In the genomic region with DNA sequence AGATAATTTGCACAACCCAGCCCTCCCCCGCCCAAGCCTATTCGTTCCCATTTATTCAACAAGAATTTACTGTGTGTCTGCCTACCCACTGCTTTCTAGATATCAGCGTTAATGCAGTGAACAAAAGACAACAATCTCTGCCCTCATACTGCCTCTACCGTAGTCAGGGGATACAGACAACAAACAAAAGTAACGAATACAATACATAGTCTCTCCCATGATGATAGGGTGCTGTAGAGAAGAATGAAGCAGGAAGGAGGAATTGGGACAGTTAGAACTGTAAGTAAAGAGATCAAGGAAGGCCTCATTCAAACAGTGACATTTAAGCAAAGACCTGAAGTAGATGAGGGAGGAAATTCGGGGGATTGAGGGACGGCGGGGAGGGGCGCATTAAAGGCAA, we compare ENCODE assay signal across 10 cellular contexts. TPM values are rescaled to one million over a fixed set of nuclear protein-coding genes. Genes with fewer than 3 reads are reported as not detected.
A peak's percentile ranks its signal among the peaks of the same experiment; 100 is the strongest.
DNase-seq lines count a peak whose midpoint lies in the region; ATAC-seq and TF ChIP-seq lines count a peak whose summit lies in the region.
"Had no signal": no experiment of that assay in that cellular context is flagged by ENCODE, and none has a peak within 500 bp of the region (broad histone marks: within the 10 kb centered on the region; RNA-seq: fewer than 3 reads in every experiment).

No MANE protein-coding gene starts in this region.

- no peaks in the 10 kb centered on the region for H3K9me3 ChIP-seq in Loucy (ENCODE audit: insufficient read depth, low read depth, low read length)

- DNase-seq in COLO668 (lab: John Stamatoyannopoulos, UW; ENCODE audit: unreplicated experiment) (peak; percentile 3), mesothelial cell of epicardium (ENCODE audit: low spot score in 2 of 2, unreplicated experiment in 2 of 2) (no peak), NCI-H128 (lab: John Stamatoyannopoulos, UW; ENCODE audit: unreplicated experiment) (no peak), superior temporal gyrus (ENCODE audit: extremely low spot score) (no peak)
- no peak for DNase-seq in activated naive CD8-positive, alpha-beta T cell treated with anti-CD3 and anti-CD28 coated beads, Interleukin-2, amount 50 U/mL, for 24 hours
- DNase-seq: HCEC 1CT, NCI-H187 treated with DMSO at 0.1 percent for 48 hours had no signal

- TF ChIP-seq CTCF in Loucy (conservative IDR thresholded peaks at IDR 0.05; ENCODE audit: low read length) (no peak), mesothelial cell of epicardium (IDR thresholded peaks at IDR 0.05; ENCODE audit: unreplicated experiment) (no peak)

- no peaks in the 10 kb centered on the region for H3K27me3 ChIP-seq in Loucy (ENCODE audit: insufficient read depth, low read length, poor library complexity, severe bottlenecking)

- peaks cover 74% of the 10 kb centered on the region for H3K79me2 ChIP-seq in Loucy (ENCODE audit: insufficient read depth, low read length)

- H3K9me2 ChIP-seq in Loucy (replicated peaks; ENCODE audit: low read depth, low read length), result no peaks in the 10 kb centered on the region

- peak overlapping the region; percentile 62 for H3K27ac Mint-ChIP-seq in activated naive CD8-positive, alpha-beta T cell treated with anti-CD3 and anti-CD28 coated beads, Interleukin-2, amount 50 U/mL, for 24 hours
- peak overlapping the region; percentile 64 for H3K27ac Mint-ChIP-seq in mesothelial cell of epicardium

- H2AFZ ChIP-seq in Loucy (ENCODE audit: low read length), result no peak overlapping the region

- no peaks in the 10 kb centered on the region for H3K27me3 Mint-ChIP-seq in activated naive CD8-positive, alpha-beta T cell treated with anti-CD3 and anti-CD28 coated beads, Interleukin-2, amount 50 U/mL, for 24 hours
- H3K27me3 Mint-ChIP-seq in mesothelial cell of epicardium (ENCODE audit: low read depth), result no peaks in the 10 kb centered on the region

- peaks cover 61% of the 10 kb centered on the region for H3K4me1 ChIP-seq in Loucy (ENCODE audit: insufficient read depth, low read length, poor library complexity, severe bottlenecking)

- H3K4me3 Mint-ChIP-seq in activated naive CD8-positive, alpha-beta T cell treated with anti-CD3 and anti-CD28 coated beads, Interleukin-2, amount 50 U/mL, for 24 hours, result peak overlapping the region; percentile 100
- peak overlapping the region; percentile 100 for H3K4me3 Mint-ChIP-seq in mesothelial cell of epicardium

- H3K9me3 Mint-ChIP-seq in activated naive CD8-positive, alpha-beta T cell treated with anti-CD3 and anti-CD28 coated beads, Interleukin-2, amount 50 U/mL, for 24 hours, result no peaks in the 10 kb centered on the region
- H3K9me3 Mint-ChIP-seq in mesothelial cell of epicardium, result no peaks in the 10 kb centered on the region

- ATAC-seq in activated naive CD8-positive, alpha-beta T cell treated with anti-CD3 and anti-CD28 coated beads, Interleukin-2, amount 50 U/mL, for 24 hours, result no peak
- ATAC-seq in GM18502 (IDR thresholded peaks at IDR 0.05; ENCODE audit: poor library complexity, unreplicated experiment) (no peak), HG02678 (IDR thresholded peaks at IDR 0.05; ENCODE audit: unreplicated experiment) (no peak)

- H3K4me2 ChIP-seq in Loucy (ENCODE audit: low read depth, low read length, poor library complexity, severe bottlenecking), result peak overlapping the region; percentile 81

- H3K4me1 Mint-ChIP-seq in activated naive CD8-positive, alpha-beta T cell treated with anti-CD3 and anti-CD28 coated beads, Interleukin-2, amount 50 U/mL, for 24 hours, result peaks cover 66% of the 10 kb centered on the region
- H3K4me1 Mint-ChIP-seq in mesothelial cell of epicardium, result peaks cover 25% of the 10 kb centered on the region

- H3K36me3 ChIP-seq in Loucy (ENCODE audit: insufficient read depth, low read length), result peaks cover 12% of the 10 kb centered on the region

- H3K4me3 ChIP-seq in Loucy (ENCODE audit: low read length, poor library complexity, severe bottlenecking), result peak overlapping the region; percentile 99

- H4K20me1 ChIP-seq in Loucy (ENCODE audit: insufficient read depth, low read length, poor library complexity, severe bottlenecking), result peaks cover 37% of the 10 kb centered on the region

- H3K36me3 Mint-ChIP-seq in activated naive CD8-positive, alpha-beta T cell treated with anti-CD3 and anti-CD28 coated beads, Interleukin-2, amount 50 U/mL, for 24 hours (ENCODE audit: low read depth), result peaks cover 31% of the 10 kb centered on the region
- H3K36me3 Mint-ChIP-seq in mesothelial cell of epicardium, result peaks cover 8% of the 10 kb centered on the region

- H3F3A ChIP-seq in Loucy (ENCODE audit: low read depth), result no peaks in the 10 kb centered on the region

- H3K9ac ChIP-seq in Loucy (ENCODE audit: low read depth, low read length, poor library complexity, severe bottlenecking), result peak overlapping the region; percentile 83

RNA-seq across cellular contexts. Expression of gene GFM2, which starts 1.7 kb away (rescaled TPM):
- 34.3 to 37.3 TPM (median 37.3 TPM) in 3 replicates for total RNA-seq in mesothelial cell of epicardium

RNA-seq across cellular contexts. Expression of gene NSA2, which starts 1.8 kb away (rescaled TPM):
- total RNA-seq in mesothelial cell of epicardium, result 76.9 to 88.5 TPM (median 86.7 TPM) in 3 replicates
